ENCODE assay signal across 1 cellular context in genomic region chr6:2917801-2918495, GRCh38.
TF ChIP-seq lines count a peak whose summit lies in the region.

No MANE protein-coding gene starts in this region.

TF ChIP-seq in IMR-90, 13 proteins besides CTCF, POLR2A, EP300 and RAD21 (continued from another document):
- no peak for TF ChIP-seq CHD1 (IDR thresholded peaks at IDR 0.05; ENCODE audit: low read depth, low read length)
- no peak for TF ChIP-seq RCOR1 (IDR thresholded peaks at IDR 0.05; ENCODE audit: insufficient replicate concordance, low read length)
